In the genomic region with DNA sequence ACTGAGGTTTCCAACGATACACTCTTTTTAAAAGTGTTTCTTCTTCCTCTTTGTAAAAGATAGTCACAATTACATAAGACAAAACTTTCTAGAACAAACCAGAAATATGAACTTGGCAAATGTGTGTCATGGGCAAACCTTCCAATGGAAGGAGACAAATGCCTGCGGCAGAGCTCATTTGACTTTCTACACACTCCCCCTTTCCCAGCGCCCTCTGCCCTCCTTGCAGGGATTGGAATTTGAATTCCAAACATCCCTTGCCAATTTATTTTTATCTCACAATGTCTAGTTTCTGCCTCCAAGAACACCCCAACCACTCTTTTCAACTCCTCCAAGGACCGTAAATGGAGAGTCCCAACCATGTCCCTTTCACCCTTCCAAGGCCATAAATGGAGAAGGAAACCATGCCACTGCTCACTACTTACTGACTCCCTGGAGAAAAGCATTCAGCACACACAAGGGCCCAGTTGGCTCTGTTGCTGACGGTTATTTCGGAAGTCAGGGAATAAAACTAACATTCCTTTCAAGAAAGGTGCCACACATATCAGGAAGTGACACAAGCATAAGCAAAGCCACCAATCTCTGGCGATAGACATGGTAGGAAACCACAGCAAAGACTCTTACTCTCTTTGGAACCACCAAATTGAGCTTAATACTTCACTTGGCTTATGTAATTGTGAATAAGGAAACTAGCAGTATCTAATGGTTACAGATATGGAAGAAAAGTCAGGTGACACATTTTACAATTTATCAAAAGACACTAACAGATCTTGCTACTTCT, we compare ENCODE assay signal across 32 cellular contexts. TPM values are rescaled to one million over a fixed set of nuclear protein-coding genes. Genes with fewer than 3 reads are reported as not detected.
A peak's percentile ranks its signal among the peaks of the same experiment; 100 is the strongest.
DNase-seq lines count a peak whose midpoint lies in the region; ATAC-seq and TF ChIP-seq lines count a peak whose summit lies in the region.
"Had no signal": no experiment of that assay in that cellular context is flagged by ENCODE, and none has a peak within 500 bp of the region (broad histone marks: within the 10 kb centered on the region; RNA-seq: fewer than 3 reads in every experiment).

No MANE protein-coding gene starts in this region.

- no peaks in the 10 kb centered on the region for H3K27me3 Mint-ChIP-seq in CD4-positive, alpha-beta T cell
- no peaks in the 10 kb centered on the region for H3K27me3 Mint-ChIP-seq in T-helper 17 cell
- H3K27me3 Mint-ChIP-seq in dendritic cell treated with granulocyte-macrophage colony-stimulating factor and Interleukin-4, amounts not matched to agents 40 ng/mL and 50 ng/mL, for 4 days = no peaks in the 10 kb centered on the region
- H3K27me3 Mint-ChIP-seq in neural crest cell (ENCODE audit: low read depth) = no peaks in the 10 kb centered on the region
- H3K27me3 Mint-ChIP-seq: activated CD8-positive, alpha-beta memory T cell treated with anti-CD3 and anti-CD28 coated beads, Interleukin-2, amount 10 ng/mL, durations not matched to agents 7 days and 5 days; brain had no signal

- no peak for TF ChIP-seq CTCF in CD4-positive, alpha-beta T cell (IDR thresholded peaks at IDR 0.05)
- no peak for TF ChIP-seq CTCF in neural crest cell (conservative IDR thresholded peaks at IDR 0.05)

- peak overlapping the region; percentile 38 for H3K27ac Mint-ChIP-seq in CD4-positive, alpha-beta T cell
- H3K27ac Mint-ChIP-seq in T-helper 17 cell (peak overlapping the region; percentile 75), neural crest cell (ENCODE audit: unreplicated experiment) (peak overlapping the region; percentile 72)
- H3K27ac Mint-ChIP-seq in dendritic cell treated with granulocyte-macrophage colony-stimulating factor and Interleukin-4, amounts not matched to agents 40 ng/mL and 50 ng/mL, for 4 days = peak overlapping the region; percentile 7
- H3K27ac Mint-ChIP-seq: activated CD8-positive, alpha-beta memory T cell treated with anti-CD3 and anti-CD28 coated beads, Interleukin-2, amount 10 ng/mL, durations not matched to agents 7 days and 5 days; activated T-cell treated with anti-CD3 and anti-CD28 coated beads, Interleukin-2, amount 50 U/mL, for 72 hours; endodermal cell had no signal

- CTCF ChIA-PET in CD4-positive, alpha-beta T cell (lab: Charles Lee) = interaction anchor here (1.8 kb wide), 1 partner anchor 16 kb away, joined by 4 read pairs; no protein-coding TSS in a partner anchor

- H3K9me3 ChIP-seq in CD4-positive, alpha-beta T cell (ENCODE audit: control insufficient read depth, low read length) = no peaks in the 10 kb centered on the region
- no peaks in the 10 kb centered on the region for H3K9me3 ChIP-seq in T-helper 17 cell (ENCODE audit: control insufficient read depth, low read length, poor library complexity, severe bottlenecking)
- H3K9me3 ChIP-seq: BE2C, Caco-2, colonic mucosa, esophagus muscularis mucosa, uterus had no signal

- intact Hi-C loops in CD4-positive, alpha-beta T cell (cut with DNase I, micrococcal nuclease) = no loop called here
- intact Hi-C loops in dendritic cell treated with granulocyte-macrophage colony-stimulating factor and Interleukin-4, amounts not matched to agents 40 ng/mL and 50 ng/mL, for 4 days (cut with micrococcal nuclease) = no loop called here

- no peak overlapping the region for H3K27ac ChIP-seq in CD4-positive, alpha-beta T cell (ENCODE audit: low read depth, low read length)
- H3K27ac ChIP-seq: colonic mucosa, esophagus muscularis mucosa, RWPE1, SK-N-MC had no signal

- POLR2A ChIA-PET in CD4-positive, alpha-beta T cell (lab: Charles Lee) = interaction anchor here (0.6 to 0.8 kb wide), 2 partner anchors 154 to 165 kb away, joined by 3 to 5 read pairs; a partner anchor contains a TSS

- ATAC-seq in CD4-positive, alpha-beta T cell (ENCODE audit: poor library complexity) = peak; percentile 92
- peak; percentile 64 for ATAC-seq in T-helper 17 cell
- ATAC-seq in HG03025 (IDR thresholded peaks at IDR 0.05; ENCODE audit: low FRiP score, unreplicated experiment) = no peak
- ATAC-seq: activated CD8-positive, alpha-beta memory T cell treated with anti-CD3 and anti-CD28 coated beads, Interleukin-2, amount 10 ng/mL, durations not matched to agents 7 days and 5 days; activated T-cell treated with anti-CD3 and anti-CD28 coated beads, Interleukin-2, amount 50 U/mL, for 72 hours had no signal

- H3K4me1 Mint-ChIP-seq in CD4-positive, alpha-beta T cell (ENCODE audit: low read depth) = peaks cover 28% of the 10 kb centered on the region
- H3K4me1 Mint-ChIP-seq in T-helper 17 cell (peaks cover 25% of the 10 kb centered on the region), neural crest cell (no peaks in the 10 kb centered on the region)
- peaks cover 28% of the 10 kb centered on the region for H3K4me1 Mint-ChIP-seq in dendritic cell treated with granulocyte-macrophage colony-stimulating factor and Interleukin-4, amounts not matched to agents 40 ng/mL and 50 ng/mL, for 4 days (ENCODE audit: low read depth)
- H3K4me1 Mint-ChIP-seq: brain had no signal

- no peak overlapping the region for H3K4me3 Mint-ChIP-seq in CD4-positive, alpha-beta T cell
- H3K4me3 Mint-ChIP-seq in T-helper 17 cell (no peak overlapping the region), neural crest cell (no peak overlapping the region)
- H3K4me3 Mint-ChIP-seq in dendritic cell treated with granulocyte-macrophage colony-stimulating factor and Interleukin-4, amounts not matched to agents 40 ng/mL and 50 ng/mL, for 4 days = no peak overlapping the region
- H3K4me3 Mint-ChIP-seq: activated CD8-positive, alpha-beta memory T cell treated with anti-CD3 and anti-CD28 coated beads, Interleukin-2, amount 10 ng/mL, durations not matched to agents 7 days and 5 days; activated T-cell treated with anti-CD3 and anti-CD28 coated beads, Interleukin-2, amount 50 U/mL, for 72 hours; brain; endodermal cell had no signal

- no peaks in the 10 kb centered on the region for H3K9me3 Mint-ChIP-seq in CD4-positive, alpha-beta T cell
- no peaks in the 10 kb centered on the region for H3K9me3 Mint-ChIP-seq in dendritic cell treated with granulocyte-macrophage colony-stimulating factor and Interleukin-4, amounts not matched to agents 40 ng/mL and 50 ng/mL, for 4 days
- no peaks in the 10 kb centered on the region for H3K9me3 Mint-ChIP-seq in neural crest cell
- H3K9me3 Mint-ChIP-seq: activated T-cell treated with anti-CD3 and anti-CD28 coated beads, Interleukin-2, amount 50 U/mL, for 72 hours; brain; endodermal cell had no signal

- no peaks in the 10 kb centered on the region for H3K27me3 ChIP-seq in CD4-positive, alpha-beta T cell (ENCODE audit: control insufficient read depth, insufficient read depth, low read length)
- H3K27me3 ChIP-seq: BE2C, colonic mucosa, esophagus muscularis mucosa, uterus had no signal

- peaks cover 45% of the 10 kb centered on the region for H3K36me3 Mint-ChIP-seq in CD4-positive, alpha-beta T cell (ENCODE audit: low read depth)
- H3K36me3 Mint-ChIP-seq in T-helper 17 cell (ENCODE audit: low read depth) = no peaks in the 10 kb centered on the region
- peaks cover 29% of the 10 kb centered on the region for H3K36me3 Mint-ChIP-seq in dendritic cell treated with granulocyte-macrophage colony-stimulating factor and Interleukin-4, amounts not matched to agents 40 ng/mL and 50 ng/mL, for 4 days (ENCODE audit: low read depth)
- H3K36me3 Mint-ChIP-seq in neural crest cell (ENCODE audit: low read depth) = peaks cover 10% of the 10 kb centered on the region
- H3K36me3 Mint-ChIP-seq: activated CD8-positive, alpha-beta memory T cell treated with anti-CD3 and anti-CD28 coated beads, Interleukin-2, amount 10 ng/mL, durations not matched to agents 7 days and 5 days had no signal

- DNase-seq in CD4-positive, alpha-beta T cell = no peak
- DNase-seq in T-helper 17 cell (no peak), neural crest cell (ENCODE audit: low read depth, low spot score) (no peak), superior temporal gyrus (ENCODE audit: extremely low spot score) (no peak), HUDEP-2 (lab: John Stamatoyannopoulos, UW; ENCODE audit: unreplicated experiment in 76 of 76) (no peak), KG1 (lab: John Stamatoyannopoulos, UW) (no peak)
- DNase-seq: activated CD4-positive, alpha-beta T cell treated with anti-CD3 and anti-CD28 coated beads for 48 hours; activated CD8-positive, alpha-beta memory T cell treated with anti-CD3 and anti-CD28 coated beads, Interleukin-2, amount 10 ng/mL, durations not matched to agents 7 days and 5 days; activated T-cell treated with anti-CD3 and anti-CD28 coated beads, Interleukin-2, amount 50 U/mL, for 72 hours; BE2C; Caco-2; colonic mucosa; DMS79 treated with DMSO at 0.1 percent for 48 hours; endodermal cell; GOT3; Karpas-422; NCI-H1048; NCI-H2029; NCI-H226; NCI-H774; small intestine; stimulated activated CD4-positive, alpha-beta T cell treated with anti-CD3 and anti-CD28 coated beads, Interleukin-1b, Interleukin-23, amount 100 ng/mL, for 48 hours; substantia nigra; T-helper 2 cell; uterus had no signal

RNA-seq across cellular contexts. Expression of a gene that starts 15.0 kb away (rescaled TPM):
- under 1 TPM; 0.38 to 0.64 TPM for total RNA-seq in CD4-positive, alpha-beta T cell
- 10 to 100 TPM in 1 of 2 donors, 1 to 10 TPM in 1; 3.5 to 30.5 TPM for total RNA-seq in T-helper 17 cell
- total RNA-seq in neural crest cell = 0.96 and 1.1 TPM in 2 replicates

RNA-seq across cellular contexts. Expression of a gene that starts 23.2 kb away (rescaled TPM):
- 1 to 10 TPM; 4.2 to 5.1 TPM for total RNA-seq in CD4-positive, alpha-beta T cell
- total RNA-seq in T-helper 17 cell (10 to 100 TPM; 10.1 to 11.3 TPM), neural crest cell (28.7 and 29.0 TPM in 2 replicates)

RNA-seq across cellular contexts. Expression of a gene that starts 25.0 kb away (rescaled TPM):
- under 1 TPM in 1 of 2 experiments, not detected in 1; 0.28 TPM for total RNA-seq in CD4-positive, alpha-beta T cell
- total RNA-seq in T-helper 17 cell (under 1 TPM; 0.32 to 0.57 TPM), neural crest cell (not detected in 2 replicates)
- total RNA-seq: activated CD8-positive, alpha-beta memory T cell treated with anti-CD3 and anti-CD28 coated beads, Interleukin-2, amount 10 ng/mL, durations not matched to agents 7 days and 5 days; Caco-2 had no signal

RNA-seq across cellular contexts. Expression of a gene that starts 37.3 kb away (rescaled TPM):
- 1 to 10 TPM in 1 of 2 experiments, under 1 TPM in 1; 0.84 to 1.4 TPM for total RNA-seq in CD4-positive, alpha-beta T cell
- 100 to 1,000 TPM in 1 of 2 donors, 10 to 100 TPM in 1; 20.8 to 614 TPM for total RNA-seq in T-helper 17 cell
- 30.3 and 30.7 TPM in 2 replicates for total RNA-seq in neural crest cell
- total RNA-seq: kidney epithelial cell had no signal

Comparison
In these comparisons a context has a peak if more than half of its experiments do, and no peak if none do; other contexts are left out.
1. H3K27ac Mint-ChIP-seq: peak in every context shown above with its lines; median percentile 75 in T-helper 17 cell; 72 in neural crest cell; 38 in CD4-positive, alpha-beta T cell; 7 in dendritic cell treated with granulocyte-macrophage colony-stimulating factor and Interleukin-4, amounts not matched to agents 40 ng/mL and 50 ng/mL, for 4 days.